Comparison of ENCODE assay signal across 1 cellular context in the genomic region with DNA sequence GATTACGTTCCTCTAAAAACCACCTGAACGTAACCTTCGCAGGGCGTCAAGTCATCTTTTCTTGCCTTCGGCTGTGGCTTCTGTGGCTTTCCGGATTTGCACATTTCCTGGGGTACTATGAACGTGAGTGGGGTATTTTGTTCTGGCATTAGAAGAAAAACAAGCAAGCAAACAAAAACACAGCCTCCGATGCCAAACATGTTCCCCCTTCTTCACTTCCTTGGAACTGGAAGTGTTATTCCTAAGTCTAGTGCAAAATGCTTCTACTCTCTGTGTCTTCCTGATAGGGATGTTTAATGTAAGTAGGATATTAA.
TF ChIP-seq lines count a peak whose summit lies in the region.

No MANE protein-coding gene starts in this region.

TF ChIP-seq in H1, 55 proteins besides CTCF, POLR2A, EP300 and RAD21:
- TF ChIP-seq EZH2 (IDR thresholded peaks at IDR 0.05; ENCODE audit: low read depth, low read length, severe bottlenecking) (peak; percentile 18), SUZ12 (IDR thresholded peaks at IDR 0.05; ENCODE audit: low read length) (peak; percentile 46; the same call in 1 of the 2 replicates)
